Comparison of ENCODE assay signal across 24 cellular contexts in the genomic region with DNA sequence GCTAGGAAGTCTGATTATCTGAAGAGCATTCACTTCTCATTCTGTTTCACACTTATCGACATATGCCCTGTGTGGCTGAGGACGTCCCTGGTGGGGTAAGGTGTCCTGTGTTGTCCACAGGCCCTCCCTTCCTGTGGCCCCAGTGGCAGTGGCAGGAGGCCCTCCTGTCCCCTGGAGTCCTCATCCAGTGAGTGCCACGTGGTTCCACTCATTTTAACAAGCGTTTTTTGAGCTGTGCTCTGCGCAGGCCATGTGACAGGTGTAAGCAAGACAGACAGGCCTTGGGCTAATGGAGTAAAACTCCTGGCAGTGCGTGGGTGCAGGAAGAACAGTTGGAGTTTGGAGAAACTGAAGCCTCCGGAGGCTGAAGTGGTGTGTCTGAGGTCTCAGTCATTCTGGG. TPM values are rescaled to one million over a fixed set of nuclear protein-coding genes. Genes with fewer than 3 reads are reported as not detected.
A peak's percentile ranks its signal among the peaks of the same experiment; 100 is the strongest.
DNase-seq lines count a peak whose midpoint lies in the region; ATAC-seq, FAIRE-seq and TF ChIP-seq lines count a peak whose summit lies in the region.
"Had no signal": no experiment of that assay in that cellular context is flagged by ENCODE, and none has a peak within 500 bp of the region (broad histone marks: within the 10 kb centered on the region; RNA-seq: fewer than 3 reads in every experiment).

No MANE protein-coding gene starts in this region.

- TF ChIP-seq EP300 in GM12878 (IDR thresholded peaks at IDR 0.05; ENCODE audit: borderline replicate concordance in 1 of 2, control insufficient read depth in 1 of 2, low read depth in 2 of 2, low read length in 2 of 2), result no peak

- H3K36me3 ChIP-seq in left ventricle myocardium inferior (peaks cover 99% of the 10 kb centered on the region), GM12878 (ENCODE audit: control insufficient read depth in 2 of 2, insufficient read depth in 2 of 2, low read length in 1 of 2) (peaks cover 31 to 62% of the 10 kb centered on the region in 2 experiments), kidney (ENCODE audit: control insufficient read depth in 1 of 2, insufficient read depth in 2 of 2, low read length in 2 of 2) (peaks cover 37 to 72% of the 10 kb centered on the region in 2 donors)

- WGBS in GM12878 (ENCODE audit: insufficient coverage, insufficient replicate concordance, low lambda C conversion rate, missing lambda C conversion rate), result 70% methylated on average over 7 of the region's 7 CpGs

- H2AFZ ChIP-seq in GM12878 (ENCODE audit: control insufficient read depth, low read depth, low read length), result no peak overlapping the region

- H3K4me2 ChIP-seq in GM12878 (ENCODE audit: control insufficient read depth, insufficient read depth), result no peak overlapping the region
- H3K4me2 ChIP-seq: A549 had no signal

- H3K9ac ChIP-seq in GM12878 (ENCODE audit: control insufficient read depth, insufficient read depth, low read length), result no peak overlapping the region
- no peak overlapping the region for H3K9ac ChIP-seq in kidney (ENCODE audit: low read length in 2 of 2)

- H3K9me3 ChIP-seq in left ventricle myocardium inferior (replicated peaks), result no peaks in the 10 kb centered on the region
- no peaks in the 10 kb centered on the region for H3K9me3 ChIP-seq in GM12878 (replicated peaks; ENCODE audit: control insufficient read depth, insufficient read depth, low read length)
- no peaks in the 10 kb centered on the region for H3K9me3 ChIP-seq in kidney (ENCODE audit: control insufficient read depth in 1 of 2, low read length in 2 of 2)
- H3K9me3 ChIP-seq: A549; BLaER1 treated with 17β-estradiol and CSF1 and Interleukin-3, amounts not matched to agents 10 nM and 100 nM had no signal

- FAIRE-seq in GM12878 (lab: Jason Lieb, UNC) (no peak), kidney (lab: Jason Lieb, UNC) (no peak)
- FAIRE-seq: A549, GM12891, GM18507, H1, HTR-8/SVneo had no signal

- TF ChIP-seq RAD21 in GM12878 (IDR thresholded peaks at IDR 0.05; ENCODE audit: insufficient read depth, low read depth, low read length), result no peak

- H3K36me3 Mint-ChIP-seq in stimulated activated effector memory CD8-positive, alpha-beta T cell treated with anti-CD3 and anti-CD28 coated beads, Interleukin-12 subunit alpha, Interleukin-12 subunit beta, amount 100 ng/mL, for 72 hours, result peaks cover 95% of the 10 kb centered on the region
- H3K36me3 Mint-ChIP-seq in activated naive CD8-positive, alpha-beta T cell treated with anti-CD3 and anti-CD28 coated beads for 36 hours, result peaks cover 21% of the 10 kb centered on the region

- no peak for TF ChIP-seq POLR2A in GM12878 (IDR thresholded peaks at IDR 0.05; ENCODE audit: low read depth, low read length)

- RAD21 ChIA-PET in GM12878 (lab: Charles Lee; ENCODE audit: unreplicated experiment), result no interaction called here

- DNase-seq in left ventricle myocardium inferior (peak; percentile 6), cardiac septum (ENCODE audit: low spot score) (no peak), GM12878 (ENCODE audit: low read depth, low spot score) (no peak), kidney (peak; percentile 41), activated T-cell treated with anti-CD3 and anti-CD28 coated beads for 4 hours (no peak), occipital lobe (lab: John Stamatoyannopoulos, UW) (no peak)
- DNase-seq in stimulated activated effector memory CD8-positive, alpha-beta T cell treated with anti-CD3 and anti-CD28 coated beads, Interleukin-12 subunit alpha, Interleukin-12 subunit beta, amount 100 ng/mL, for 72 hours (ENCODE audit: low spot score in 2 of 2), result no peak
- no peak for DNase-seq in activated naive CD8-positive, alpha-beta T cell treated with anti-CD3 and anti-CD28 coated beads for 36 hours
- DNase-seq: Calu3; CD8-positive, alpha-beta T cell; DMS53; EL; Karpas-422; NCI-H1417 treated with DMSO at 0.1 percent for 48 hours; NCI-H1930; NCI-H345; NCI-H524 treated with DMSO at 0.1 percent for 48 hours had no signal

- TSS peak; percentile 37 for BruUV-seq in GM12878 (replicated peaks; lab: Mats Ljungman, UMichigan)

- H3K4me3 ChIP-seq in left ventricle myocardium inferior, result no peak overlapping the region
- no peak overlapping the region for H3K4me3 ChIP-seq in GM12878
- no peak overlapping the region for H3K4me3 ChIP-seq in kidney (ENCODE audit: low read length in 2 of 2)
- H3K4me3 ChIP-seq: A549; BLaER1 treated with 17β-estradiol and CSF1 and Interleukin-3, amounts not matched to agents 10 nM and 100 nM had no signal

- in situ Hi-C loops in GM12878 (cut with MboI), result no loop called here

- H3K27me3 ChIP-seq in left ventricle myocardium inferior (ENCODE audit: low read depth), result no peaks in the 10 kb centered on the region
- no peaks in the 10 kb centered on the region for H3K27me3 ChIP-seq in GM12878 (replicated peaks in 1 of 2; ENCODE audit: control insufficient read depth in 2 of 2, insufficient read depth in 2 of 2, low read length in 1 of 2)
- H3K27me3 ChIP-seq: BLaER1 treated with 17β-estradiol and CSF1 and Interleukin-3, amounts not matched to agents 10 nM and 100 nM had no signal

- POLR2A ChIA-PET in GM12878 (lab: Charles Lee), result no interaction called here

- no peak for TF ChIP-seq CTCF in left ventricle myocardium inferior (IDR thresholded peaks at IDR 0.05; ENCODE audit: borderline replicate concordance)
- TF ChIP-seq CTCF in GM12878 (IDR thresholded peaks at IDR 0.05 in 2 of 3, conservative IDR thresholded peaks at IDR 0.05 in 1 of 3; ENCODE audit: control insufficient read depth in 2 of 3, extremely low read depth in 1 of 3, insufficient read depth in 1 of 3, low read depth in 3 of 3, low read length in 3 of 3), result no peak
- no peak for TF ChIP-seq CTCF in kidney (IDR thresholded peaks at IDR 0.05; ENCODE audit: borderline replicate concordance, extremely low read depth, insufficient read depth)

- intact Hi-C loops in left ventricle myocardium inferior (cut with micrococcal nuclease) (no loop called here), cardiac septum (cut with DNase I) (no loop called here), GM12878 (cut with micrococcal nuclease; ENCODE audit: unreplicated experiment) (no loop called here), kidney (cut with DNase I) (no loop called here)

- no peaks in the 10 kb centered on the region for H3K79me2 ChIP-seq in GM12878 (ENCODE audit: control insufficient read depth, insufficient read depth, low read length)

- CTCF ChIA-PET in GM12878 (lab: Yijun Ruan, JAX), result no interaction called here

- ATAC-seq in GM12878, result no peak
- ATAC-seq in stimulated activated effector memory CD8-positive, alpha-beta T cell treated with anti-CD3 and anti-CD28 coated beads, Interleukin-12 subunit alpha, Interleukin-12 subunit beta, amount 100 ng/mL, for 72 hours, result no peak
- ATAC-seq: A549; CD8-positive, alpha-beta T cell had no signal

- peaks cover 32% of the 10 kb centered on the region for H3K4me1 Mint-ChIP-seq in stimulated activated effector memory CD8-positive, alpha-beta T cell treated with anti-CD3 and anti-CD28 coated beads, Interleukin-12 subunit alpha, Interleukin-12 subunit beta, amount 100 ng/mL, for 72 hours
- no peaks in the 10 kb centered on the region for H3K4me1 Mint-ChIP-seq in activated naive CD8-positive, alpha-beta T cell treated with anti-CD3 and anti-CD28 coated beads for 36 hours

- H3K4me3 Mint-ChIP-seq in stimulated activated effector memory CD8-positive, alpha-beta T cell treated with anti-CD3 and anti-CD28 coated beads, Interleukin-12 subunit alpha, Interleukin-12 subunit beta, amount 100 ng/mL, for 72 hours, result no peak overlapping the region
- no peak overlapping the region for H3K4me3 Mint-ChIP-seq in activated naive CD8-positive, alpha-beta T cell treated with anti-CD3 and anti-CD28 coated beads for 36 hours
- H3K4me3 Mint-ChIP-seq: CD8-positive, alpha-beta T cell had no signal

- H3K27ac Mint-ChIP-seq in stimulated activated effector memory CD8-positive, alpha-beta T cell treated with anti-CD3 and anti-CD28 coated beads, Interleukin-12 subunit alpha, Interleukin-12 subunit beta, amount 100 ng/mL, for 72 hours, result peak overlapping the region; percentile 89
- no peak overlapping the region for H3K27ac Mint-ChIP-seq in activated naive CD8-positive, alpha-beta T cell treated with anti-CD3 and anti-CD28 coated beads for 36 hours
- H3K27ac Mint-ChIP-seq: CD8-positive, alpha-beta T cell had no signal

- SMC1A ChIA-PET in GM12878 (lab: Charles Lee; ENCODE audit: uncharacterized antibody, unreplicated experiment), result no interaction called here

- H3K9me3 Mint-ChIP-seq in stimulated activated effector memory CD8-positive, alpha-beta T cell treated with anti-CD3 and anti-CD28 coated beads, Interleukin-12 subunit alpha, Interleukin-12 subunit beta, amount 100 ng/mL, for 72 hours, result no peaks in the 10 kb centered on the region
- no peaks in the 10 kb centered on the region for H3K9me3 Mint-ChIP-seq in activated naive CD8-positive, alpha-beta T cell treated with anti-CD3 and anti-CD28 coated beads for 36 hours
- H3K9me3 Mint-ChIP-seq: CD8-positive, alpha-beta T cell; IgD-negative memory B cell had no signal

- H3K4me1 ChIP-seq in left ventricle myocardium inferior (no peaks in the 10 kb centered on the region), GM12878 (ENCODE audit: control insufficient read depth, insufficient read depth, low read length) (no peaks in the 10 kb centered on the region), kidney (ENCODE audit: control insufficient read depth in 1 of 2, insufficient read depth in 1 of 2, low read depth in 1 of 2, low read length in 2 of 2) (no peaks in the 10 kb centered on the region)
- H3K4me1 ChIP-seq: A549 had no signal

- H3K27ac ChIP-seq in left ventricle myocardium inferior (replicated peaks) (no peak overlapping the region), GM12878 (ENCODE audit: control insufficient read depth, insufficient read depth) (no peak overlapping the region), kidney (ENCODE audit: low read depth in 2 of 2, low read length in 2 of 2) (no peak overlapping the region)
- H3K27ac ChIP-seq: A549; BLaER1 treated with 17β-estradiol and CSF1 and Interleukin-3, amounts not matched to agents 10 nM and 100 nM had no signal

- no peaks in the 10 kb centered on the region for H4K20me1 ChIP-seq in GM12878 (ENCODE audit: control insufficient read depth, insufficient read depth)

- H3K27me3 Mint-ChIP-seq in activated naive CD8-positive, alpha-beta T cell treated with anti-CD3 and anti-CD28 coated beads for 36 hours, result no peaks in the 10 kb centered on the region
- H3K27me3 Mint-ChIP-seq: IgD-negative memory B cell had no signal

RNA-seq across cellular contexts. Expression of a gene that starts 39.3 kb away (rescaled TPM):
- total RNA-seq in left ventricle myocardium inferior (150 TPM), cardiac septum (115 TPM), GM12878 (2014; rRNA removed) (52.1 and 52.4 TPM in 2 replicates), GM12878 (2014; rRNA removed; fragmentation: Illumina TruSeq; extraction: Trizol) (69.0 and 78.3 TPM in 2 replicates), GM12878 (2021) (162 and 180 TPM in 2 replicates), kidney (36.7 TPM), occipital lobe (5.8 TPM)
- 73.4 and 105 TPM in 2 replicates for total RNA-seq in GM12878 (2013; cell fraction: nucleolus; rRNA removed)
- polyA plus RNA-seq in GM12878 (2011; ENCODE audit: low read depth), result 78.0 TPM
- polyA plus RNA-seq in GM12878 (2011; rRNA removed) (111 and 145 TPM in 2 replicates), GM12878 (2014; fragmentation: Illumina TruSeq; extraction: Trizol) (106 and 164 TPM in 2 replicates), GM12878 (2014; fragmentation: Nextera tagmentation; extraction: Ambion mirVana) (10 to 100 TPM; 28.8 to 71.9 TPM), GM12878 (2014; rRNA removed) (127 and 129 TPM in 2 replicates), GM12878 (2016; fragmentation: Nextera tagmentation; extraction: Ambion mirVana) (100 to 1,000 TPM; 129 to 140 TPM), kidney (ENCODE audit: insufficient read depth, low read depth, low replicate concordance) (120 TPM)
- polyA plus RNA-seq in GM12878 (2011; cell fraction: cytosol; rRNA removed), result 220 and 257 TPM in 2 replicates
- polyA plus RNA-seq in GM12878 (2011; cell fraction: nucleus; rRNA removed), result 250 and 304 TPM in 2 replicates
- polyA plus RNA-seq in GM12878 (2012), result 81.9 and 104 TPM in 2 replicates
- 132 and 134 TPM in 2 replicates for polyA minus RNA-seq in GM12878 (2011; rRNA and poly(A)+ RNA removed)
- 44.8 and 52.4 TPM in 2 replicates for polyA minus RNA-seq in GM12878 (2011; cell fraction: cytosol; rRNA and poly(A)+ RNA removed)
- 114 and 180 TPM in 2 replicates for polyA minus RNA-seq in GM12878 (2011; cell fraction: nucleus; rRNA and poly(A)+ RNA removed)
- 100 to 1,000 TPM; 163 to 176 TPM for total RNA-seq in activated naive CD8-positive, alpha-beta T cell treated with anti-CD3 and anti-CD28 coated beads for 36 hours

Comparison
In these comparisons a context has a peak if more than half of its experiments do, and no peak if none do; other contexts are left out.
1. DNase-seq: peak in left ventricle myocardium inferior (single experiment) and kidney (single experiment); none in cardiac septum (single experiment), GM12878 (single experiment), stimulated activated effector memory CD8-positive, alpha-beta T cell treated with anti-CD3 and anti-CD28 coated beads, Interleukin-12 subunit alpha, Interleukin-12 subunit beta, amount 100 ng/mL, for 72 hours (0 of 2), activated T-cell treated with anti-CD3 and anti-CD28 coated beads for 4 hours (single experiment), activated naive CD8-positive, alpha-beta T cell treated with anti-CD3 and anti-CD28 coated beads for 36 hours (single experiment) and occipital lobe (single experiment).